Comparison of ENCODE assay signal across 14 cellular contexts in the genomic region with DNA sequence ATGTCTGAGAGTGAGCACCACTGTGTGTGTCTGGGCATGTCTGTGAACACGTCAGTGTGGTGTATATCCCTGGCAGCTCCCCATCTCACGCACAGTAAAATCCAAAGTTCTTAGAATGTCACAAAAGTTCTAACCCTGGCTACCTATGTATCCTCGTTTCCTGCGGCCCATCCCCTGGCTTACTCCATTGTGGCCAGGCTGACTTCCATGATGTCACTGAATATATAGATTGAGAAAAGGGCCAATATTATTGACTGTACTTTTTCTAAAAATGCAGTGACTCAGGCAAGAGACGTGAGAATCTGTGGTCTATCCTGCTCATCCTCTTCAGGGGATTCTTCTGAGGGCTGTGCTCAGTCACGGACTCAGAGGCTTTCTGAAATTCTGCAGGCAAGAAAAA. TPM values are rescaled to one million over a fixed set of nuclear protein-coding genes. Genes with fewer than 3 reads are reported as not detected.
DNase-seq lines count a peak whose midpoint lies in the region; ATAC-seq and TF ChIP-seq lines count a peak whose summit lies in the region.
"Had no signal": no experiment of that assay in that cellular context is flagged by ENCODE, and none has a peak within 500 bp of the region (broad histone marks: within the 10 kb centered on the region; RNA-seq: fewer than 3 reads in every experiment).

No MANE protein-coding gene starts in this region.

- H3K27ac ChIP-seq in A673 (ENCODE audit: low read depth, low read length, poor library complexity, severe bottlenecking) (peak overlapping the region; percentile 39), DND-41 (ENCODE audit: low read length) (no peak overlapping the region), right atrium auricular region (no peak overlapping the region)

- H2AFZ ChIP-seq in DND-41 (ENCODE audit: low read depth, low read length) = peak overlapping the region; percentile 87; the same call in 1 of the 2 replicates

- H3K27ac Mint-ChIP-seq in activated CD8-positive, alpha-beta T cell treated with anti-CD3 and anti-CD28 coated beads for 36 hours = no peak overlapping the region
- H3K27ac Mint-ChIP-seq in glutamatergic neuron (ENCODE audit: unreplicated experiment) = no peak overlapping the region

- peaks cover 24% of the 10 kb centered on the region for H3K4me1 ChIP-seq in A673 (ENCODE audit: insufficient read depth, low read length, poor library complexity, severe bottlenecking)
- H3K4me1 ChIP-seq in DND-41 (ENCODE audit: insufficient read depth, low read length) = peaks cover 27% of the 10 kb centered on the region
- H3K4me1 ChIP-seq in right atrium auricular region = peaks cover 0 to 11% of the 10 kb centered on the region in 2 donors

- no TSS peak for BruUV-seq in A673 (replicated peaks; lab: Mats Ljungman, UMichigan)

- H3K4me3 ChIP-seq in A673 (ENCODE audit: low read depth, low read length, poor library complexity, severe bottlenecking) (no peak overlapping the region), DND-41 (ENCODE audit: low read depth in 1 of 2, low read length in 2 of 2) (no peak overlapping the region), right atrium auricular region (no peak overlapping the region)

- H3K4me2 ChIP-seq in DND-41 (ENCODE audit: insufficient read depth, low read length) = no peak overlapping the region

- H3K4me1 Mint-ChIP-seq in activated CD8-positive, alpha-beta T cell treated with anti-CD3 and anti-CD28 coated beads for 36 hours (ENCODE audit: low read depth) = peaks cover 23% of the 10 kb centered on the region
- peaks cover 4% of the 10 kb centered on the region for H3K4me1 Mint-ChIP-seq in glutamatergic neuron (ENCODE audit: low read depth, unreplicated experiment)

- no peaks in the 10 kb centered on the region for H3K9me3 ChIP-seq in A673 (ENCODE audit: low read depth, low read length, poor library complexity, severe bottlenecking)
- no peaks in the 10 kb centered on the region for H3K9me3 ChIP-seq in DND-41 (ENCODE audit: insufficient read depth, low read length, severe bottlenecking)
- no peaks in the 10 kb centered on the region for H3K9me3 ChIP-seq in right atrium auricular region

- H3K79me2 ChIP-seq in DND-41 (ENCODE audit: insufficient read depth, low read length) = peaks cover 40% of the 10 kb centered on the region

- no peak for TF ChIP-seq CTCF in A673 (conservative IDR thresholded peaks at IDR 0.05; ENCODE audit: low read depth, low read length)
- no peak for TF ChIP-seq CTCF in DND-41 (IDR thresholded peaks at IDR 0.05; ENCODE audit: borderline replicate concordance, extremely low read depth, low read length, poor library complexity, severe bottlenecking)
- no peak for TF ChIP-seq CTCF in activated CD8-positive, alpha-beta T cell treated with anti-CD3 and anti-CD28 coated beads for 36 hours (IDR thresholded peaks at IDR 0.05)
- TF ChIP-seq CTCF in glutamatergic neuron (IDR thresholded peaks at IDR 0.05; ENCODE audit: partially characterized antibody, unreplicated experiment) = no peak
- TF ChIP-seq CTCF in right atrium auricular region (IDR thresholded peaks at IDR 0.05) = no peak

- no peak overlapping the region for H3K9ac ChIP-seq in DND-41 (ENCODE audit: low read depth, low read length)

- H3K9me3 Mint-ChIP-seq in activated CD8-positive, alpha-beta T cell treated with anti-CD3 and anti-CD28 coated beads for 36 hours = no peaks in the 10 kb centered on the region
- peaks cover 9% of the 10 kb centered on the region for H3K9me3 Mint-ChIP-seq in glutamatergic neuron (ENCODE audit: unreplicated experiment)

- DNase-seq in A673 (ENCODE audit: low spot score) (no peak), DND-41 (no peak), glutamatergic neuron (no peak), 8988T (no peak), SIG-M5 treated with dmso at 0.1 percent for 504 hours (lab: John Stamatoyannopoulos, UW; ENCODE audit: unreplicated experiment) (no peak), right atrium auricular region (ENCODE audit: low spot score) (no peak)
- peak; percentile 12 for DNase-seq in activated CD8-positive, alpha-beta T cell treated with anti-CD3 and anti-CD28 coated beads for 36 hours
- DNase-seq: activated CD8-positive, alpha-beta memory T cell treated with anti-CD3 and anti-CD28 coated beads, Interleukin-2, amount 50 U/mL, for 48 hours; hippocampal formation; NCI-H345 had no signal

- H3K27me3 ChIP-seq in A673 (replicated peaks; ENCODE audit: insufficient read depth, low read depth, low read length, poor library complexity) = no peaks in the 10 kb centered on the region
- peaks cover 20% of the 10 kb centered on the region for H3K27me3 ChIP-seq in DND-41 (ENCODE audit: insufficient read depth, low read length, poor library complexity)
- H3K27me3 ChIP-seq in right atrium auricular region = no peaks in the 10 kb centered on the region

- peaks cover 5% of the 10 kb centered on the region for H3K27me3 Mint-ChIP-seq in activated CD8-positive, alpha-beta T cell treated with anti-CD3 and anti-CD28 coated beads for 36 hours
- H3K27me3 Mint-ChIP-seq in glutamatergic neuron (ENCODE audit: unreplicated experiment) = peaks cover 2% of the 10 kb centered on the region

- H4K20me1 ChIP-seq in DND-41 (ENCODE audit: insufficient read depth, low read length) = peaks cover 16% of the 10 kb centered on the region; the same call in 1 of the 2 replicates

- peaks cover 14% of the 10 kb centered on the region for H3K36me3 ChIP-seq in A673 (ENCODE audit: insufficient read depth, low read length, poor library complexity, severe bottlenecking)
- H3K36me3 ChIP-seq in DND-41 (ENCODE audit: insufficient read depth, low read length) = peaks cover 14% of the 10 kb centered on the region
- peaks cover 3% of the 10 kb centered on the region for H3K36me3 ChIP-seq in right atrium auricular region

- intact Hi-C loops in A673 (cut with micrococcal nuclease; ENCODE audit: unreplicated experiment) = loop anchor here (2.0 kb wide), 1 partner anchor 44 kb away; no protein-coding TSS in a partner anchor
- intact Hi-C loops in activated CD8-positive, alpha-beta T cell treated with anti-CD3 and anti-CD28 coated beads for 36 hours (cut with micrococcal nuclease) = no loop called here

- peaks cover 7% of the 10 kb centered on the region for H3K36me3 Mint-ChIP-seq in activated CD8-positive, alpha-beta T cell treated with anti-CD3 and anti-CD28 coated beads for 36 hours (ENCODE audit: low read depth)
- no peaks in the 10 kb centered on the region for H3K36me3 Mint-ChIP-seq in glutamatergic neuron (ENCODE audit: unreplicated experiment)

- POLR2A ChIA-PET in A673 (lab: Charles Lee; ENCODE audit: low non-redundant PET) = interaction anchor here (0.6 kb wide), 1 partner anchor 241 kb away, joined by 3 read pairs; no protein-coding TSS in a partner anchor
- POLR2A ChIA-PET in activated CD8-positive, alpha-beta T cell treated with anti-CD3 and anti-CD28 coated beads for 36 hours (lab: Charles Lee) = no interaction called here

- peak overlapping the region; percentile 98 for H3K4me3 Mint-ChIP-seq in activated CD8-positive, alpha-beta T cell treated with anti-CD3 and anti-CD28 coated beads for 36 hours
- peak overlapping the region; percentile 89 for H3K4me3 Mint-ChIP-seq in glutamatergic neuron (ENCODE audit: unreplicated experiment)

- CTCF ChIA-PET in A673 (lab: Charles Lee) = no interaction called here
- CTCF ChIA-PET in activated CD8-positive, alpha-beta T cell treated with anti-CD3 and anti-CD28 coated beads for 36 hours (lab: Charles Lee) = interaction anchor here (0.6 to 2.3 kb wide), 4 partner anchors 24 to 53 kb away, joined by 3 to 9 read pairs (median 4); no protein-coding TSS in a partner anchor

- ATAC-seq in DND-41 (ENCODE audit: insufficient read depth, low read depth) = no peak
- ATAC-seq in activated CD8-positive, alpha-beta T cell treated with anti-CD3 and anti-CD28 coated beads for 36 hours = peak; percentile 16
- no peak for ATAC-seq in HG02678 (IDR thresholded peaks at IDR 0.05; ENCODE audit: unreplicated experiment)

RNA-seq across cellular contexts. Expression of a gene that starts 1.0 kb away (rescaled TPM):
- total RNA-seq in A673 (2021) (91.2 and 116 TPM in 2 replicates), glutamatergic neuron (ENCODE audit: unreplicated experiment) (87.9 TPM), right atrium auricular region (10 to 100 TPM in 1 of 2 donors, 1 to 10 TPM in 1; 10.0 to 24.3 TPM)
- 10 to 100 TPM; 31.7 to 31.9 TPM for total RNA-seq in activated CD8-positive, alpha-beta T cell treated with anti-CD3 and anti-CD28 coated beads for 36 hours

RNA-seq across cellular contexts. Expression of a gene that starts 30.2 kb away (rescaled TPM):
- 0.86 and 1.8 TPM in 2 replicates for total RNA-seq in A673 (2021)
- not detected for total RNA-seq in activated CD8-positive, alpha-beta T cell treated with anti-CD3 and anti-CD28 coated beads for 36 hours
- total RNA-seq in glutamatergic neuron (ENCODE audit: unreplicated experiment) = not detected
- not detected for total RNA-seq in right atrium auricular region
- total RNA-seq: lower leg skin; osteoblast; T-helper 2 cell treated with Interferon-gamma antibody and Interleukin-4, amounts not matched to agents 100 ng/mL and 5 ng/mL, for 36 hours had no signal

RNA-seq across cellular contexts. Expression of a gene that starts 53.9 kb away (rescaled TPM):
- total RNA-seq in A673 (2021) = 6.9 and 8.6 TPM in 2 replicates
- total RNA-seq in activated CD8-positive, alpha-beta T cell treated with anti-CD3 and anti-CD28 coated beads for 36 hours = 1 to 10 TPM; 5.1 TPM
- 70.9 TPM for total RNA-seq in glutamatergic neuron (ENCODE audit: unreplicated experiment)
- total RNA-seq in right atrium auricular region = 10 to 100 TPM in 1 of 2 donors, 1 to 10 TPM in 1; 9.8 to 14.9 TPM
